8 cellular contexts compared by ENCODE assay signal in genomic region chr7:20647908-20648776, GRCh38. TPM values are rescaled to one million over a fixed set of nuclear protein-coding genes. Genes with fewer than 3 reads are reported as not detected.
DNase-seq lines count a peak whose midpoint lies in the region; ATAC-seq and TF ChIP-seq lines count a peak whose summit lies in the region.

No MANE protein-coding gene starts in this region.

- no peak overlapping the region for H3K4me3 Mint-ChIP-seq in type B pancreatic cell

- no peaks in the 10 kb centered on the region for H3K36me3 ChIP-seq in suprapubic skin

- H3K4me1 Mint-ChIP-seq in type B pancreatic cell (ENCODE audit: unreplicated experiment) = no peaks in the 10 kb centered on the region

- H3K36me3 Mint-ChIP-seq in type B pancreatic cell = no peaks in the 10 kb centered on the region

- no peak overlapping the region for H3K27ac Mint-ChIP-seq in type B pancreatic cell

- H3K27me3 Mint-ChIP-seq in type B pancreatic cell = peaks cover 5% of the 10 kb centered on the region

- peak; percentile 60 for ATAC-seq in GM19438 (IDR thresholded peaks at IDR 0.05; ENCODE audit: low read depth, unreplicated experiment)

- H3K4me3 ChIP-seq in choroid plexus epithelial cell (ENCODE audit: low read depth, low read length) (no peak overlapping the region), suprapubic skin (no peak overlapping the region)

- H3K27me3 ChIP-seq in suprapubic skin = no peaks in the 10 kb centered on the region

- H3K4me1 ChIP-seq in suprapubic skin = no peaks in the 10 kb centered on the region

- H3K9me3 ChIP-seq in suprapubic skin = no peaks in the 10 kb centered on the region

- 38% methylated on average over 9 of the region's 9 CpGs for WGBS in suprapubic skin

- DNase-seq in COR-L47 (lab: John Stamatoyannopoulos, UW) (peak; percentile 34), NCI-H1105 (lab: John Stamatoyannopoulos, UW) (peak; percentile 33), choroid plexus epithelial cell (ENCODE audit: low read depth) (peak; percentile 31), type B pancreatic cell (ENCODE audit: extremely low spot score, unreplicated experiment) (no peak), hepatic stellate cell (ENCODE audit: low spot score) (no peak), suprapubic skin (ENCODE audit: low spot score in 2 of 2) (no peak)
- DNase-seq in activated CD4-positive, alpha-beta T cell treated with anti-CD3 and anti-CD28 coated beads for 4 hours = no peak

- TF ChIP-seq CTCF in choroid plexus epithelial cell (conservative IDR thresholded peaks at IDR 0.05; ENCODE audit: low read depth, low read length) (peak; percentile 48), type B pancreatic cell (conservative IDR thresholded peaks at IDR 0.05) (peak; percentile 73), suprapubic skin (IDR thresholded peaks at IDR 0.05) (no peak)

- H3K9me3 Mint-ChIP-seq in type B pancreatic cell = no peaks in the 10 kb centered on the region

- no peak overlapping the region for H3K27ac ChIP-seq in suprapubic skin

- TF ChIP-seq POLR2A in suprapubic skin (IDR thresholded peaks at IDR 0.05) = no peak

- TF ChIP-seq EP300 in suprapubic skin (IDR thresholded peaks at IDR 0.05) = no peak

RNA-seq across cellular contexts. Expression of gene ABCB5, which starts 32.7 kb away (rescaled TPM):
- total RNA-seq in type B pancreatic cell (ENCODE audit: low replicate concordance) = 2.0 TPM in 1 of 2 replicates, not detected in the other
- total RNA-seq in suprapubic skin = 1 to 10 TPM in 1 of 4 donors, under 1 TPM in 1, not detected in 2; 0.55 to 2.3 TPM

Comparison
In these comparisons a context has a peak if more than half of its experiments do, and no peak if none do; other contexts are left out.
1. DNase-seq: peak in COR-L47 (single experiment), NCI-H1105 (single experiment) and choroid plexus epithelial cell (single experiment); none in type B pancreatic cell (single experiment), activated CD4-positive, alpha-beta T cell treated with anti-CD3 and anti-CD28 coated beads for 4 hours (0 of 2), hepatic stellate cell (single experiment) and suprapubic skin (0 of 2).
2. CTCF ChIP-seq: peak in choroid plexus epithelial cell (single experiment) and type B pancreatic cell (single experiment); none in suprapubic skin (0 of 2).